ENCODE assay signal across 8 cellular contexts in the genomic region with DNA sequence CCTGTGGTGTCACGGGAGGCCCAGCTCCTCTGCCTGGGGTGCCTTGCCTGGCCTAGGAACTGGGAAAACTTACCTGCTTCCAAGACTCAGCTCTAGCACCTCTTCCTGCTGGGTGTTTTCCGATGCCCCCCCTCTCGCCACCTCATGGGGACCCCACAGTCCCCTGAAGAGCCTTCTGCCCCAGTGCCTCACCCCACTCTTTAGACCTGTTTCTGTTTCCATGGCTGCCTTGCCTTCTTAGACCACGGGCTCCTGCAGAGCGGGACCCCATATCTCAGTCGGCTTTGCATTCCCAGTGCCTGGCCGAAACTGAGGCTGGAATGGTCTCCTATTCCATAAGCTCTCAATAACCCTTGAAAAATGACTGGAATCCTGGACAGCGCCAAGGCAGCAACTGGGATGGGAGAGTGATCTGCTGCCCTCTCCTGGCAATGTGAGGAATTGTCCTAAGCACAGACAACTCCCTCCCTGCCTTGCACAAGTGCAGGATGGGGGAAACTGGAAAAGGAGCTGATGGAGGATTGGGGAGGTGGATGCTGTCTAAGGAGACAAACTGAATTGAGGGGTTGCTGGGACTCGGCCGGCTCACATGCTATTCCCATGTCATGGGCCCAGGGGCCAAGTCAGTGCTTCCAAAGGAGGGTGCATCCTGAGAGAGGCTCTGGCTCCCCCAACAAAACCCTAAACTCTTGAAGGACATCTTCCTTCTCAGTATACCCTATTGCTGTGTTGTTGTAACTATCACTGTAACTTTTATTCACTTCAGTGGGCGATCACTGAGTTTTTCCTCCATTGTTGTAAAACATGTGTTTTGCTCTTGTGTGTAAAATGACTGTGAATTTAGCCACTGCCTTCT. TPM values are rescaled to one million over a fixed set of nuclear protein-coding genes. Genes with fewer than 3 reads are reported as not detected.
DNase-seq lines count a peak whose midpoint lies in the region; ATAC-seq, FAIRE-seq and TF ChIP-seq lines count a peak whose summit lies in the region.

No MANE protein-coding gene starts in this region.

- no peak overlapping the region for H2AFZ ChIP-seq in mesenchymal stem cell (ENCODE audit: low read depth, low read length)

- DNase-seq in CD14-positive monocyte (ENCODE audit: low spot score): no peak
- DNase-seq in H54 (ENCODE audit: insufficient read length, low spot score): peak; percentile 57
- DNase-seq in NCI-H446 (lab: John Stamatoyannopoulos, UW): peak; percentile 13 to 74
- peak; percentile 60 for DNase-seq in activated CD4-positive, alpha-beta memory T cell treated with anti-CD3 and anti-CD28 coated beads for 36 hours
- DNase-seq in endothelial cell (ENCODE audit: low spot score): peak; percentile 79
- DNase-seq in mesenchymal stem cell: peak; percentile 64
- peak; percentile 3 for DNase-seq in stimulated activated naive CD4-positive, alpha-beta T cell treated with Interleukin-2 at 50 U/mL for 16 hours (lab: John Stamatoyannopoulos, UW)

- no peak overlapping the region for H3K4ac ChIP-seq in mesenchymal stem cell (ENCODE audit: low read depth in 1 of 2, low read length in 2 of 2)

- CTCF ChIA-PET in activated CD4-positive, alpha-beta memory T cell treated with anti-CD3 and anti-CD28 coated beads for 36 hours (lab: Charles Lee): interaction anchor here (0.6 to 2.9 kb wide), 22 partner anchors 10 to 443 kb away, joined by 3 to 36 read pairs (median 4); no protein-coding TSS in a partner anchor

- POLR2A ChIA-PET in activated CD4-positive, alpha-beta memory T cell treated with anti-CD3 and anti-CD28 coated beads for 36 hours (lab: Charles Lee): no interaction called here

- H3K4me2 ChIP-seq in mesenchymal stem cell (ENCODE audit: low read length, poor library complexity, severe bottlenecking): no peak overlapping the region

- TF ChIP-seq CTCF in CD14-positive monocyte (IDR thresholded peaks at IDR 0.05) (peak; percentile 93), endothelial cell (IDR thresholded peaks at IDR 0.05; ENCODE audit: unreplicated experiment) (peak; percentile 88)

- H3K27me3 Mint-ChIP-seq in CD14-positive monocyte (ENCODE audit: low read depth in 3 of 3) (peaks cover 2 to 4% (median 3%) of the 10 kb centered on the region in 3 donors), endothelial cell (ENCODE audit: unreplicated experiment) (peaks cover 8% of the 10 kb centered on the region)
- peaks cover 9% of the 10 kb centered on the region for H3K27me3 Mint-ChIP-seq in activated CD4-positive, alpha-beta memory T cell treated with anti-CD3 and anti-CD28 coated beads for 36 hours

- no peak overlapping the region for H4K91ac ChIP-seq in mesenchymal stem cell (ENCODE audit: low read length)

- no peak overlapping the region for H3K4me3 Mint-ChIP-seq in CD14-positive monocyte
- no peak overlapping the region for H3K4me3 Mint-ChIP-seq in activated CD4-positive, alpha-beta memory T cell treated with anti-CD3 and anti-CD28 coated beads for 36 hours
- no peak overlapping the region for H3K4me3 Mint-ChIP-seq in endothelial cell (ENCODE audit: unreplicated experiment)

- no peak for ATAC-seq in HG03378 (IDR thresholded peaks at IDR 0.05; ENCODE audit: unreplicated experiment)

- H3K79me1 ChIP-seq in mesenchymal stem cell (replicated peaks; ENCODE audit: low read length, poor library complexity, severe bottlenecking): no peaks in the 10 kb centered on the region

- no peak overlapping the region for H3K4me3 ChIP-seq in mesenchymal stem cell (ENCODE audit: insufficient read depth in 1 of 2, low read depth in 1 of 2, low read length in 2 of 2)

- H3K9me3 ChIP-seq in mesenchymal stem cell (ENCODE audit: control insufficient read depth, low read length): no peaks in the 10 kb centered on the region

- no peak overlapping the region for H4K8ac ChIP-seq in mesenchymal stem cell (ENCODE audit: low read length)

- H3K9me3 Mint-ChIP-seq in CD14-positive monocyte (no peaks in the 10 kb centered on the region), endothelial cell (ENCODE audit: unreplicated experiment) (no peaks in the 10 kb centered on the region)
- no peaks in the 10 kb centered on the region for H3K9me3 Mint-ChIP-seq in activated CD4-positive, alpha-beta memory T cell treated with anti-CD3 and anti-CD28 coated beads for 36 hours

- H3K4me1 ChIP-seq in mesenchymal stem cell (ENCODE audit: control insufficient read depth, insufficient read depth, low read depth, low read length): no peaks in the 10 kb centered on the region

- no peak overlapping the region for H2BK5ac ChIP-seq in mesenchymal stem cell (ENCODE audit: low read depth, low read length, poor library complexity, severe bottlenecking)

- peaks cover 4 to 7% of the 10 kb centered on the region in 2 experiments for H3K27me3 ChIP-seq in mesenchymal stem cell (ENCODE audit: control insufficient read depth in 1 of 2, insufficient read depth in 1 of 2, low read length in 2 of 2)

- 29% methylated on average over 8 of the region's 11 CpGs for WGBS in mesenchymal stem cell

- no peak overlapping the region for H3K9ac ChIP-seq in mesenchymal stem cell (ENCODE audit: low read length)

- peak; percentile 30 for FAIRE-seq in H54 (lab: Jason Lieb, UNC)

- H3K18ac ChIP-seq in mesenchymal stem cell (ENCODE audit: low read depth in 1 of 2, low read length in 2 of 2): no peak overlapping the region

- peaks cover 0 to 13% of the 10 kb centered on the region in 2 experiments for H3K36me3 ChIP-seq in mesenchymal stem cell (ENCODE audit: control insufficient read depth in 1 of 2, insufficient read depth in 2 of 2, low read depth in 1 of 2, low read length in 2 of 2)

- no peak for TF ChIP-seq POLR2A in H54 (IDR thresholded peaks at IDR 0.05; ENCODE audit: low read depth, low read length)

- no peak overlapping the region for H2BK12ac ChIP-seq in mesenchymal stem cell (ENCODE audit: low read length in 2 of 2)

- no peak overlapping the region for H3K23ac ChIP-seq in mesenchymal stem cell (ENCODE audit: low read length in 2 of 2)

- intact Hi-C loops in CD14-positive monocyte (cut with micrococcal nuclease): loop anchor here in 1 of 2 donors (1.0 kb wide), 1 partner anchor 141 kb away; no protein-coding TSS in a partner anchor
- intact Hi-C loops in activated CD4-positive, alpha-beta memory T cell treated with anti-CD3 and anti-CD28 coated beads for 36 hours (cut with micrococcal nuclease): loop anchor here (1.0 kb wide), 1 partner anchor 141 kb away; no protein-coding TSS in a partner anchor

- H3K36me3 Mint-ChIP-seq in CD14-positive monocyte (no peaks in the 10 kb centered on the region), endothelial cell (ENCODE audit: low read depth, unreplicated experiment) (no peaks in the 10 kb centered on the region)
- H3K36me3 Mint-ChIP-seq in activated CD4-positive, alpha-beta memory T cell treated with anti-CD3 and anti-CD28 coated beads for 36 hours: no peaks in the 10 kb centered on the region

- H3K14ac ChIP-seq in mesenchymal stem cell (ENCODE audit: low read length in 2 of 2): no peak overlapping the region

- no peak overlapping the region for H3K27ac ChIP-seq in mesenchymal stem cell (ENCODE audit: low read length, poor library complexity, severe bottlenecking)

- no peak overlapping the region for H2AK5ac ChIP-seq in mesenchymal stem cell (ENCODE audit: low read length, severe bottlenecking)

- peaks cover 10% of the 10 kb centered on the region for H3K4me1 Mint-ChIP-seq in CD14-positive monocyte
- H3K4me1 Mint-ChIP-seq in activated CD4-positive, alpha-beta memory T cell treated with anti-CD3 and anti-CD28 coated beads for 36 hours (ENCODE audit: low read depth): peaks cover 2% of the 10 kb centered on the region
- peaks cover 15% of the 10 kb centered on the region for H3K4me1 Mint-ChIP-seq in endothelial cell (ENCODE audit: unreplicated experiment)

- H3K27ac Mint-ChIP-seq in CD14-positive monocyte (peak overlapping the region in 1 of 7 donors; percentile 61), endothelial cell (ENCODE audit: unreplicated experiment) (no peak overlapping the region)
- H3K27ac Mint-ChIP-seq in activated CD4-positive, alpha-beta memory T cell treated with anti-CD3 and anti-CD28 coated beads for 36 hours: no peak overlapping the region

- no peak overlapping the region for H2BK120ac ChIP-seq in mesenchymal stem cell (ENCODE audit: low read depth, low read length)

- no peak overlapping the region for H2BK15ac ChIP-seq in mesenchymal stem cell (ENCODE audit: low read depth, poor library complexity, severe bottlenecking)

RNA-seq across cellular contexts. Expression of a gene that starts 26.6 kb away (rescaled TPM):
- 100 to 1,000 TPM in 1 of 2 donors, 10 to 100 TPM in 1; 68.3 to 118 TPM for polyA plus RNA-seq in CD14-positive monocyte
- total RNA-seq in activated CD4-positive, alpha-beta memory T cell treated with anti-CD3 and anti-CD28 coated beads for 36 hours: 10 to 100 TPM; 12.5 to 14.7 TPM
- total RNA-seq in endothelial cell (ENCODE audit: unreplicated experiment): 63.7 TPM
- 11.8 TPM for polyA plus RNA-seq in mesenchymal stem cell (2013, experiment 1 of 2)
- 10.8 TPM for polyA plus RNA-seq in mesenchymal stem cell (2013, experiment 2 of 2)

RNA-seq across cellular contexts. Expression of a gene that starts 50.2 kb away (rescaled TPM):
- not detected for polyA plus RNA-seq in CD14-positive monocyte
- total RNA-seq in activated CD4-positive, alpha-beta memory T cell treated with anti-CD3 and anti-CD28 coated beads for 36 hours: not detected
- total RNA-seq in endothelial cell (ENCODE audit: unreplicated experiment): 0.36 TPM
- not detected for polyA plus RNA-seq in mesenchymal stem cell (2013, experiment 1 of 2)
- polyA plus RNA-seq in mesenchymal stem cell (2013, experiment 2 of 2): not detected
